ENCODE assay signal across 18 cellular contexts in genomic region chr16:82900611-82901010, GRCh38.
DNase-seq lines count a peak whose midpoint lies in the region; ATAC-seq and TF ChIP-seq lines count a peak whose summit lies in the region.
"Had no signal": no experiment of that assay in that cellular context is flagged by ENCODE, and none has a peak within 500 bp of the region (broad histone marks: within the 10 kb centered on the region; RNA-seq: fewer than 3 reads in every experiment).

No MANE protein-coding gene starts in this region.

- TF ChIP-seq CTCF in nephron progenitor cell (IDR thresholded peaks at IDR 0.05) (no peak), retinal pigment epithelial cell (conservative IDR thresholded peaks at IDR 0.05; ENCODE audit: low read depth, low read length) (no peak)

- H3K4me3 ChIP-seq in retinal pigment epithelial cell (ENCODE audit: low read length) = no peak overlapping the region
- H3K4me3 ChIP-seq: BLaER1, GM23248 had no signal

- H3K27ac Mint-ChIP-seq in nephron progenitor cell = peak overlapping the region; percentile 48
- H3K27ac Mint-ChIP-seq: B cell; CD4-positive, CD25-positive, alpha-beta regulatory T cell; CD8-positive, alpha-beta T cell had no signal

- intact Hi-C loops in Right ventricle myocardium superior (cut with DNase I) = no loop called here

- H3K27me3 Mint-ChIP-seq in nephron progenitor cell (ENCODE audit: low read depth, poor library complexity) = peaks cover 3% of the 10 kb centered on the region
- H3K27me3 Mint-ChIP-seq: B cell; CD4-positive, CD25-positive, alpha-beta regulatory T cell had no signal

- in situ Hi-C loops in KBM-7 (cut with MboI; ENCODE audit: low pct_unique_long_range_greater_than_20kb, low sequenced_read_pairs) = no loop called here

- no peak overlapping the region for H3K4me3 Mint-ChIP-seq in nephron progenitor cell
- H3K4me3 Mint-ChIP-seq: B cell; CD4-positive, CD25-positive, alpha-beta regulatory T cell; CD8-positive, alpha-beta T cell had no signal

- H3K9me3 Mint-ChIP-seq in nephron progenitor cell = peaks cover 8% of the 10 kb centered on the region
- H3K9me3 Mint-ChIP-seq: CD8-positive, alpha-beta T cell had no signal

- ATAC-seq in HG03196 (IDR thresholded peaks at IDR 0.05; ENCODE audit: unreplicated experiment) (no peak), Right ventricle myocardium superior (ENCODE audit: poor library complexity) (no peak)
- ATAC-seq: CD8-positive, alpha-beta T cell had no signal

- DNase-seq in NCI-H82 (lab: John Stamatoyannopoulos, UW) = peak; percentile 14
- DNase-seq in NCI-H82 treated with DMSO at 0.1 percent for 48 hours (lab: John Stamatoyannopoulos, UW; ENCODE audit: unreplicated experiment) = no peak
- DNase-seq in left kidney (ENCODE audit: low read depth, low spot score) = peak; percentile 25
- DNase-seq in nephron progenitor cell = no peak
- peak; percentile 38 for DNase-seq in retinal pigment epithelial cell (ENCODE audit: low read depth)
- no peak for DNase-seq in KBM-7
- no peak for DNase-seq in Right ventricle myocardium superior
- DNase-seq: Caco-2; CD4-positive, CD25-positive, alpha-beta regulatory T cell; CD8-positive, alpha-beta T cell; DMS153; DND-41; GM23248; H7; HCEC 1CT had no signal

- peaks cover 45% of the 10 kb centered on the region for H3K4me1 Mint-ChIP-seq in nephron progenitor cell
- H3K4me1 Mint-ChIP-seq: B cell; CD4-positive, CD25-positive, alpha-beta regulatory T cell had no signal

- H3K36me3 Mint-ChIP-seq in nephron progenitor cell (ENCODE audit: low read depth) = no peaks in the 10 kb centered on the region
- H3K36me3 Mint-ChIP-seq: CD4-positive, CD25-positive, alpha-beta regulatory T cell; CD8-positive, alpha-beta T cell had no signal

Comparison
In these comparisons a context has a peak if more than half of its experiments do, and no peak if none do; other contexts are left out.
1. DNase-seq: peak in NCI-H82 (single experiment), left kidney (single experiment) and retinal pigment epithelial cell (single experiment); none in NCI-H82 treated with DMSO at 0.1 percent for 48 hours (single experiment), nephron progenitor cell (single experiment), KBM-7 (single experiment) and Right ventricle myocardium superior (single experiment).